ENCODE assay signal across 1 cellular context in the genomic region with DNA sequence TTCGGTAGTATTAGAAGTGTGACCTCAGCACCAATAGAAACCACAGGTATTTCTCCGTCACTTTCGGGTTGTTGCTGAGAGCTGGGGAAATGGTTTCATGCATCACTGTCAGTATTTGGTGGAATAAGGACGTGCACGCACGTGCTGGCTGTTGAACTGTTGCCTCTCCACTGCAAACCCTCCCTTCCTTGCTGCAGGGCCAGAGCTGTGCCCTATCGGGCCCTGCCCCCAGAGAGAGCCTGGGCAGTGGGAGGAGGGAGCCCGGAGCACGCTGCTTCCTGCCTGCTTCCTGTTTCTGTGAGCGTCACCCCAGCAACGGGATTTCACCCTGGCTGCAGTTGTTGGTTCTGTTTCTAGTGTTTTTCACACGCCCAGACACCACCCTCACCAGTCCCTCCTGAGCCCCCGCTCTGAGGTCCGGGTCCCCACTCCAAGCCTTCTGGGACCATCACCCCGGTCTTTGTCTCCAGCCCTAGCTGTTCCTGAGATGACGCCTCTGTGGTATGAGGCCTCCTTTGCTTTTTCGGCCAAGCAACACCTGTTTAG.
A peak's percentile ranks its signal among the peaks of the same experiment; 100 is the strongest.
TF ChIP-seq lines count a peak whose summit lies in the region.

No MANE protein-coding gene starts in this region.

TF ChIP-seq in HepG2, 621 proteins besides CTCF, POLR2A, EP300 and RAD21 (continued from another document and continues in another):
- TF ChIP-seq, protein P1, sequence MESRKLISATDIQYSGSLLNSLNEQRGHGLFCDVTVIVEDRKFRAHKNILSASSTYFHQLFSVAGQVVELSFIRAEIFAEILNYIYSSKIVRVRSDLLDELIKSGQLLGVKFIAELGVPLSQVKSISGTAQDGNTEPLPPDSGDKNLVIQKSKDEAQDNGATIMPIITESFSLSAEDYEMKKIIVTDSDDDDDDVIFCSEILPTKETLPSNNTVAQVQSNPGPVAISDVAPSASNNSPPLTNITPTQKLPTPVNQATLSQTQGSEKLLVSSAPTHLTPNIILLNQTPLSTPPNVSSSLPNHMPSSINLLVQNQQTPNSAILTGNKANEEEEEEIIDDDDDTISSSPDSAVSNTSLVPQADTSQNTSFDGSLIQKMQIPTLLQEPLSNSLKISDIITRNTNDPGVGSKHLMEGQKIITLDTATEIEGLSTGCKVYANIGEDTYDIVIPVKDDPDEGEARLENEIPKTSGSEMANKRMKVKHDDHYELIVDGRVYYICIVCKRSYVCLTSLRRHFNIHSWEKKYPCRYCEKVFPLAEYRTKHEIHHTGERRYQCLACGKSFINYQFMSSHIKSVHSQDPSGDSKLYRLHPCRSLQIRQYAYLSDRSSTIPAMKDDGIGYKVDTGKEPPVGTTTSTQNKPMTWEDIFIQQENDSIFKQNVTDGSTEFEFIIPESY (CRISPR knock-in tag; IDR thresholded peaks at IDR 0.05) = no peak
- peak; percentile 61; the same call in 1 of the 2 replicates for TF ChIP-seq KMT2B (CRISPR knock-in tag; IDR thresholded peaks at IDR 0.05)
- peak; percentile 51; the same call in 1 of the 2 replicates for TF ChIP-seq ZNF431 (CRISPR knock-in tag; IDR thresholded peaks at IDR 0.05; ENCODE audit: borderline replicate concordance, low read depth)
- 0 out of 2 replicates have a peak, but pooled peaks have one; percentile 64 for TF ChIP-seq ZNF552 (CRISPR knock-in tag; IDR thresholded peaks at IDR 0.05; ENCODE audit: borderline replicate concordance)
- TF ChIP-seq, protein P2, sequence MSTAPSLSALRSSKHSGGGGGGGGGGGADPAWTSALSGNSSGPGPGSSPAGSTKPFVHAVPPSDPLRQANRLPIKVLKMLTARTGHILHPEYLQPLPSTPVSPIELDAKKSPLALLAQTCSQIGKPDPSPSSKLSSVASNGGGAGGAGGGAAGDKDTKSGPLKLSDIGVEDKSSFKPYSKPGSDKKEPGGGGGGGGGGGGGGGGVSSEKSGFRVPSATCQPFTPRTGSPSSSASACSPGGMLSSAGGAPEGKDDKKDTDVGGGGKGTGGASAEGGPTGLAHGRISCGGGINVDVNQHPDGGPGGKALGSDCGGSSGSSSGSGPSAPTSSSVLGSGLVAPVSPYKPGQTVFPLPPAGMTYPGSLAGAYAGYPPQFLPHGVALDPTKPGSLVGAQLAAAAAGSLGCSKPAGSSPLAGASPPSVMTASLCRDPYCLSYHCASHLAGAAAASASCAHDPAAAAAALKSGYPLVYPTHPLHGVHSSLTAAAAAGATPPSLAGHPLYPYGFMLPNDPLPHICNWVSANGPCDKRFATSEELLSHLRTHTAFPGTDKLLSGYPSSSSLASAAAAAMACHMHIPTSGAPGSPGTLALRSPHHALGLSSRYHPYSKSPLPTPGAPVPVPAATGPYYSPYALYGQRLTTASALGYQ (CRISPR knock-in tag; IDR thresholded peaks at IDR 0.05) = 0 out of 2 replicates have a peak, but pooled peaks have one; percentile 52
- TF ChIP-seq POGZ (CRISPR knock-in tag; IDR thresholded peaks at IDR 0.05) = peak; percentile 45
- TF ChIP-seq, protein P3, sequence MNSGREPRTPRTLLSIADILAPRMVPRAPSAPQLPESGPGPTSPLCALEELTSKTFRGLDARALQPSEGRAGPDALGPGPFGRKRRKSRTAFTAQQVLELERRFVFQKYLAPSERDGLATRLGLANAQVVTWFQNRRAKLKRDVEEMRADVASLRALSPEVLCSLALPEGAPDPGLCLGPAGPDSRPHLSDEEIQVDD (CRISPR knock-in tag; IDR thresholded peaks at IDR 0.05; ENCODE audit: borderline replicate concordance) = peak; percentile 26; the same call in 1 of the 2 replicates
- TF ChIP-seq ZNF136 (CRISPR knock-in tag; IDR thresholded peaks at IDR 0.05; ENCODE audit: low read depth) = peak; percentile 66; the same call in 1 of the 2 replicates
- TF ChIP-seq ZFP1 (CRISPR knock-in tag; IDR thresholded peaks at IDR 0.05) = no peak
- TF ChIP-seq, protein P4, sequence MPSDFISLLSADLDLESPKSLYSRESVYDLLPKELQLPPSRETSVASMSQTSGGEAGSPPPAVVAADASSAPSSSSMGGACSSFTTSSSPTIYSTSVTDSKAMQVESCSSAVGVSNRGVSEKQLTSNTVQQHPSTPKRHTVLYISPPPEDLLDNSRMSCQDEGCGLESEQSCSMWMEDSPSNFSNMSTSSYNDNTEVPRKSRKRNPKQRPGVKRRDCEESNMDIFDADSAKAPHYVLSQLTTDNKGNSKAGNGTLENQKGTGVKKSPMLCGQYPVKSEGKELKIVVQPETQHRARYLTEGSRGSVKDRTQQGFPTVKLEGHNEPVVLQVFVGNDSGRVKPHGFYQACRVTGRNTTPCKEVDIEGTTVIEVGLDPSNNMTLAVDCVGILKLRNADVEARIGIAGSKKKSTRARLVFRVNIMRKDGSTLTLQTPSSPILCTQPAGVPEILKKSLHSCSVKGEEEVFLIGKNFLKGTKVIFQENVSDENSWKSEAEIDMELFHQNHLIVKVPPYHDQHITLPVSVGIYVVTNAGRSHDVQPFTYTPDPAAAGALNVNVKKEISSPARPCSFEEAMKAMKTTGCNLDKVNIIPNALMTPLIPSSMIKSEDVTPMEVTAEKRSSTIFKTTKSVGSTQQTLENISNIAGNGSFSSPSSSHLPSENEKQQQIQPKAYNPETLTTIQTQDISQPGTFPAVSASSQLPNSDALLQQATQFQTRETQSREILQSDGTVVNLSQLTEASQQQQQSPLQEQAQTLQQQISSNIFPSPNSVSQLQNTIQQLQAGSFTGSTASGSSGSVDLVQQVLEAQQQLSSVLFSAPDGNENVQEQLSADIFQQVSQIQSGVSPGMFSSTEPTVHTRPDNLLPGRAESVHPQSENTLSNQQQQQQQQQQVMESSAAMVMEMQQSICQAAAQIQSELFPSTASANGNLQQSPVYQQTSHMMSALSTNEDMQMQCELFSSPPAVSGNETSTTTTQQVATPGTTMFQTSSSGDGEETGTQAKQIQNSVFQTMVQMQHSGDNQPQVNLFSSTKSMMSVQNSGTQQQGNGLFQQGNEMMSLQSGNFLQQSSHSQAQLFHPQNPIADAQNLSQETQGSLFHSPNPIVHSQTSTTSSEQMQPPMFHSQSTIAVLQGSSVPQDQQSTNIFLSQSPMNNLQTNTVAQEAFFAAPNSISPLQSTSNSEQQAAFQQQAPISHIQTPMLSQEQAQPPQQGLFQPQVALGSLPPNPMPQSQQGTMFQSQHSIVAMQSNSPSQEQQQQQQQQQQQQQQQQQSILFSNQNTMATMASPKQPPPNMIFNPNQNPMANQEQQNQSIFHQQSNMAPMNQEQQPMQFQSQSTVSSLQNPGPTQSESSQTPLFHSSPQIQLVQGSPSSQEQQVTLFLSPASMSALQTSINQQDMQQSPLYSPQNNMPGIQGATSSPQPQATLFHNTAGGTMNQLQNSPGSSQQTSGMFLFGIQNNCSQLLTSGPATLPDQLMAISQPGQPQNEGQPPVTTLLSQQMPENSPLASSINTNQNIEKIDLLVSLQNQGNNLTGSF (CRISPR knock-in tag; IDR thresholded peaks at IDR 0.05) = 0 out of 2 replicates have a peak, but pooled peaks have one; percentile 78
- no peak for TF ChIP-seq TCF12 (IDR thresholded peaks at IDR 0.05)
- TF ChIP-seq TCF12 (CRISPR knock-in tag; IDR thresholded peaks at IDR 0.05) = 0 out of 2 replicates have a peak, but pooled peaks have one; percentile 24
- no peak for TF ChIP-seq ZNF3 (CRISPR knock-in tag; IDR thresholded peaks at IDR 0.05)
- TF ChIP-seq, protein P5, sequence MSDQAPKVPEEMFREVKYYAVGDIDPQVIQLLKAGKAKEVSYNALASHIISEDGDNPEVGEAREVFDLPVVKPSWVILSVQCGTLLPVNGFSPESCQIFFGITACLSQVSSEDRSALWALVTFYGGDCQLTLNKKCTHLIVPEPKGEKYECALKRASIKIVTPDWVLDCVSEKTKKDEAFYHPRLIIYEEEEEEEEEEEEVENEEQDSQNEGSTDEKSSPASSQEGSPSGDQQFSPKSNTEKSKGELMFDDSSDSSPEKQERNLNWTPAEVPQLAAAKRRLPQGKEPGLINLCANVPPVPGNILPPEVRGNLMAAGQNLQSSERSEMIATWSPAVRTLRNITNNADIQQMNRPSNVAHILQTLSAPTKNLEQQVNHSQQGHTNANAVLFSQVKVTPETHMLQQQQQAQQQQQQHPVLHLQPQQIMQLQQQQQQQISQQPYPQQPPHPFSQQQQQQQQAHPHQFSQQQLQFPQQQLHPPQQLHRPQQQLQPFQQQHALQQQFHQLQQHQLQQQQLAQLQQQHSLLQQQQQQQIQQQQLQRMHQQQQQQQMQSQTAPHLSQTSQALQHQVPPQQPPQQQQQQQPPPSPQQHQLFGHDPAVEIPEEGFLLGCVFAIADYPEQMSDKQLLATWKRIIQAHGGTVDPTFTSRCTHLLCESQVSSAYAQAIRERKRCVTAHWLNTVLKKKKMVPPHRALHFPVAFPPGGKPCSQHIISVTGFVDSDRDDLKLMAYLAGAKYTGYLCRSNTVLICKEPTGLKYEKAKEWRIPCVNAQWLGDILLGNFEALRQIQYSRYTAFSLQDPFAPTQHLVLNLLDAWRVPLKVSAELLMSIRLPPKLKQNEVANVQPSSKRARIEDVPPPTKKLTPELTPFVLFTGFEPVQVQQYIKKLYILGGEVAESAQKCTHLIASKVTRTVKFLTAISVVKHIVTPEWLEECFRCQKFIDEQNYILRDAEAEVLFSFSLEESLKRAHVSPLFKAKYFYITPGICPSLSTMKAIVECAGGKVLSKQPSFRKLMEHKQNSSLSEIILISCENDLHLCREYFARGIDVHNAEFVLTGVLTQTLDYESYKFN (CRISPR knock-in tag; conservative IDR thresholded peaks at IDR 0.05) = peak; percentile 67
- TF ChIP-seq ZBTB7A (CRISPR knock-in tag; IDR thresholded peaks at IDR 0.05) = peak; percentile 62; the same call in 1 of the 2 replicates
- TF ChIP-seq, protein P6, sequence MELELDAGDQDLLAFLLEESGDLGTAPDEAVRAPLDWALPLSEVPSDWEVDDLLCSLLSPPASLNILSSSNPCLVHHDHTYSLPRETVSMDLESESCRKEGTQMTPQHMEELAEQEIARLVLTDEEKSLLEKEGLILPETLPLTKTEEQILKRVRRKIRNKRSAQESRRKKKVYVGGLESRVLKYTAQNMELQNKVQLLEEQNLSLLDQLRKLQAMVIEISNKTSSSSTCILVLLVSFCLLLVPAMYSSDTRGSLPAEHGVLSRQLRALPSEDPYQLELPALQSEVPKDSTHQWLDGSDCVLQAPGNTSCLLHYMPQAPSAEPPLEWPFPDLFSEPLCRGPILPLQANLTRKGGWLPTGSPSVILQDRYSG (CRISPR knock-in tag; IDR thresholded peaks at IDR 0.05) = 0 out of 2 replicates have a peak, but pooled peaks have one; percentile 60
- peak; percentile 17; the same call in 1 of the 2 replicates for TF ChIP-seq ETV6 (CRISPR knock-in tag; conservative IDR thresholded peaks at IDR 0.05)
- TF ChIP-seq, protein P7, sequence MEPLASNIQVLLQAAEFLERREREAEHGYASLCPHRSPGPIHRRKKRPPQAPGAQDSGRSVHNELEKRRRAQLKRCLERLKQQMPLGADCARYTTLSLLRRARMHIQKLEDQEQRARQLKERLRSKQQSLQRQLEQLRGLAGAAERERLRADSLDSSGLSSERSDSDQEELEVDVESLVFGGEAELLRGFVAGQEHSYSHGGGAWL (CRISPR knock-in tag; IDR thresholded peaks at IDR 0.05) = peak; percentile 24; the same call in 1 of the 2 replicates
- TF ChIP-seq SPEN (CRISPR knock-in tag; IDR thresholded peaks at IDR 0.05; ENCODE audit: low read depth) = peak; percentile 73; the same call in 1 of the 2 replicates
- no peak for TF ChIP-seq ZNF282 (IDR thresholded peaks at IDR 0.05; ENCODE audit: partially characterized antibody)
- TF ChIP-seq ZNF772 (CRISPR knock-in tag; IDR thresholded peaks at IDR 0.05) = 0 out of 2 replicates have a peak, but pooled peaks have one; percentile 83
- TF ChIP-seq KDM1A (CRISPR knock-in tag; IDR thresholded peaks at IDR 0.05) = no peak
- TF ChIP-seq ZNF614 (CRISPR knock-in tag; IDR thresholded peaks at IDR 0.05; ENCODE audit: borderline replicate concordance) = peak; percentile 30; the same call in 1 of the 2 replicates
- peak; percentile 40; the same call in 1 of the 2 replicates for TF ChIP-seq HHEX (CRISPR knock-in tag; IDR thresholded peaks at IDR 0.05)
- TF ChIP-seq, protein P8, sequence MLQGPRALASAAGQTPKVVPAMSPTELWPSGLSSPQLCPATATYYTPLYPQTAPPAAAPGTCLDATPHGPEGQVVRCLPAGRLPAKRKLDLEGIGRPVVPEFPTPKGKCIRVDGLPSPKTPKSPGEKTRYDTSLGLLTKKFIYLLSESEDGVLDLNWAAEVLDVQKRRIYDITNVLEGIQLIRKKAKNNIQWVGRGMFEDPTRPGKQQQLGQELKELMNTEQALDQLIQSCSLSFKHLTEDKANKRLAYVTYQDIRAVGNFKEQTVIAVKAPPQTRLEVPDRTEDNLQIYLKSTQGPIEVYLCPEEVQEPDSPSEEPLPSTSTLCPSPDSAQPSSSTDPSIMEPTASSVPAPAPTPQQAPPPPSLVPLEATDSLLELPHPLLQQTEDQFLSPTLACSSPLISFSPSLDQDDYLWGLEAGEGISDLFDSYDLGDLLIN (CRISPR knock-in tag; IDR thresholded peaks at IDR 0.05; ENCODE audit: borderline replicate concordance) = peak; percentile 34; the same call in 1 of the 2 replicates
- peak; percentile 43 for TF ChIP-seq GATAD1 (CRISPR knock-in tag; IDR thresholded peaks at IDR 0.05)
- no peak for TF ChIP-seq KDM5A (IDR thresholded peaks at IDR 0.05; ENCODE audit: borderline replicate concordance, low read length)
- peak; percentile 48 for TF ChIP-seq ZNF883 (CRISPR knock-in tag; IDR thresholded peaks at IDR 0.05; ENCODE audit: not compliant biosample characterization)
- peak; percentile 36 for TF ChIP-seq PPARG (CRISPR knock-in tag; conservative IDR thresholded peaks at IDR 0.05)
- TF ChIP-seq ATM (IDR thresholded peaks at IDR 0.05; ENCODE audit: borderline replicate concordance) = no peak
- 0 out of 2 replicates have a peak, but pooled peaks have one; percentile 42 for TF ChIP-seq GLI4 (CRISPR knock-in tag; IDR thresholded peaks at IDR 0.05; ENCODE audit: borderline replicate concordance)
- TF ChIP-seq ZNF432 (CRISPR knock-in tag; IDR thresholded peaks at IDR 0.05; ENCODE audit: borderline replicate concordance) = no peak
- TF ChIP-seq YEATS4 (CRISPR knock-in tag; IDR thresholded peaks at IDR 0.05; ENCODE audit: borderline replicate concordance) = peak; percentile 58; the same call in 1 of the 2 replicates
- TF ChIP-seq, protein P9, sequence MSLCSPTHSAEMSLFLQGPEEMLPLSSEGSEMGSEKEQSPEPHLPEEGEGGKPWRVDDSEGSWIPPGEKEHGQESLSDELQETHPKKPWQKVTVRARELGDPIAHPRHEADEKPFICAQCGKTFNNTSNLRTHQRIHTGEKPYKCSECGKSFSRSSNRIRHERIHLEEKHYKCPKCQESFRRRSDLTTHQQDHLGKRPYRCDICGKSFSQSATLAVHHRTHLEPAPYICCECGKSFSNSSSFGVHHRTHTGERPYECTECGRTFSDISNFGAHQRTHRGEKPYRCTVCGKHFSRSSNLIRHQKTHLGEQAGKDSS (CRISPR knock-in tag; IDR thresholded peaks at IDR 0.05; ENCODE audit: borderline replicate concordance, low read depth) = peak; percentile 68; the same call in 1 of the 2 replicates
- TF ChIP-seq RXRB (CRISPR knock-in tag; IDR thresholded peaks at IDR 0.05; ENCODE audit: borderline replicate concordance) = peak; percentile 72; the same call in 1 of the 2 replicates
